8 cellular contexts compared by ENCODE assay signal in the genomic region with DNA sequence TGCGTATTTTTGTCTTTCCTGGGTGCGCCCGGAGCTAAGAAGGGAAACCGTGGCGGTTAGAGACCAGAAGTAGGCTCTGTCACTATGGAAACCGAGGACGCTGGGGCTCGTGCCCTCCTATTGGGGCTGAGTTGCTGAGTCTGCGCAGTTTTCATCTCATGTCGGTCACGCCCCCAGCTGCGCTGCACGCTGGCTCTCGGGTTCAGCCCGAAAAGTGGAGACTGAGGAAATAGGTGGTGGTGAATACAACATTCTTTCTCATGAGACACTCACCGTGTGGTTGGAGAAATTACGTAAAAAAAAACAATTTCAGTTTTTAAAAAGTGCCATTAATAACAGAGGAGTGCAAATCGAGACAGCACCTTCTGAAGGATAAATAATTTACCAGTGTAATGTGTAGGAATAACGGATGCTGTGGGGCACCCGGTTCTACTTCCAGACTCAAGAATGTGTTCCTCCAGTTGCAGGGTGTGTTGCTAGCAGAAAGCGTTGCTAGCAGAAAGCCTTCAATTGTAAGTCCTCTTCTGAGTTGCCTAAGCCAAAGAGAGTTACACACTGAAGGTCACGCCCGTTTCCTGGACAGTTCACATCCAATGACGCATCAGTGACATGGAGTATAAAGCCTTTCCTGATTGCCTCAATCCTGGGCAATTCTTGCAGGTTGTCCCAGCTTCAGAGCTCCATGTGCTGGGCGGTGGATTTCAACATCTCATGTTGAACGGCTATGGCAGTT. TPM values are rescaled to one million over a fixed set of nuclear protein-coding genes. Genes with fewer than 3 reads are reported as not detected.
DNase-seq lines count a peak whose midpoint lies in the region; ATAC-seq and TF ChIP-seq lines count a peak whose summit lies in the region.

No MANE protein-coding gene starts in this region.

- no peaks in the 10 kb centered on the region for H3K9me3 ChIP-seq in SK-N-MC (ENCODE audit: low read depth, low read length)
- H3K9me3 ChIP-seq in ovary, result no peaks in the 10 kb centered on the region
- H3K9me3 ChIP-seq in thymus (ENCODE audit: control insufficient read depth), result no peaks in the 10 kb centered on the region

- H3K4me1 ChIP-seq in ovary (ENCODE audit: insufficient read depth), result no peaks in the 10 kb centered on the region
- peaks cover 2% of the 10 kb centered on the region for H3K4me1 ChIP-seq in thymus (ENCODE audit: control insufficient read depth, insufficient read depth, low read length)

- H3K4me3 ChIP-seq in SK-N-MC (peak overlapping the region; percentile 81), ovary (peak overlapping the region; percentile 40), thymus (ENCODE audit: low read length) (peak overlapping the region; percentile 60)

- DNase-seq in GM04503 (ENCODE audit: low read depth) (peak; percentile 67), NCI-H1092 (lab: John Stamatoyannopoulos, UW) (peak; percentile 90), SK-N-MC (ENCODE audit: low read depth, low spot score) (peak; percentile 68), Right ventricle myocardium inferior (ENCODE audit: missing footprints) (peak; percentile 96), ovary (peak; percentile 85 to 91 (median 88))
- peak; percentile 85 for DNase-seq in activated naive CD4-positive, alpha-beta T cell treated with anti-CD3 and anti-CD28 coated beads, Interleukin-2, amount 50 U/mL, for 72 hours (ENCODE audit: low spot score in 2 of 2)

- peak; percentile 87 for ATAC-seq in HG02623 (IDR thresholded peaks at IDR 0.05; ENCODE audit: unreplicated experiment)
- peak; percentile 99 to 100 for ATAC-seq in activated naive CD4-positive, alpha-beta T cell treated with anti-CD3 and anti-CD28 coated beads, Interleukin-2, amount 50 U/mL, for 72 hours
- peak; percentile 98 for ATAC-seq in Right ventricle myocardium inferior

- 3 to 7% (median 4%) methylated on average over 26 of the region's 26 CpGs for WGBS in ovary, 3 donors
- 6% methylated on average over 26 of the region's 26 CpGs for WGBS in thymus

- H3K27me3 ChIP-seq in ovary, result no peaks in the 10 kb centered on the region
- no peaks in the 10 kb centered on the region for H3K27me3 ChIP-seq in thymus (ENCODE audit: control insufficient read depth, insufficient read depth)

- intact Hi-C loops in Right ventricle myocardium inferior (cut with DNase I), result no loop called here
- intact Hi-C loops in ovary (cut with DNase I), result no loop called here

- no peak overlapping the region for H3K27ac ChIP-seq in SK-N-MC
- no peak overlapping the region for H3K27ac ChIP-seq in ovary
- H3K27ac ChIP-seq in thymus (ENCODE audit: low read depth), result peak overlapping the region; percentile 36

- TF ChIP-seq EP300 in ovary (IDR thresholded peaks at IDR 0.05), result no peak

- no peaks in the 10 kb centered on the region for H3K36me3 Mint-ChIP-seq in activated naive CD4-positive, alpha-beta T cell treated with anti-CD3 and anti-CD28 coated beads, Interleukin-2, amount 50 U/mL, for 72 hours

- H3K9ac ChIP-seq in SK-N-MC (ENCODE audit: insufficient read length), result peak overlapping the region; percentile 32

- peak overlapping the region; percentile 77 for H3K27ac Mint-ChIP-seq in activated naive CD4-positive, alpha-beta T cell treated with anti-CD3 and anti-CD28 coated beads, Interleukin-2, amount 50 U/mL, for 72 hours

- no peak for TF ChIP-seq CTCF in ovary (IDR thresholded peaks at IDR 0.05)

- TF ChIP-seq POLR2A in ovary (IDR thresholded peaks at IDR 0.05), result no peak

- no peaks in the 10 kb centered on the region for H3K9me3 Mint-ChIP-seq in activated naive CD4-positive, alpha-beta T cell treated with anti-CD3 and anti-CD28 coated beads, Interleukin-2, amount 50 U/mL, for 72 hours

- H3K36me3 ChIP-seq in SK-N-MC (ENCODE audit: insufficient read depth, low read length) (no peaks in the 10 kb centered on the region), ovary (no peaks in the 10 kb centered on the region), thymus (ENCODE audit: control insufficient read depth, insufficient read depth) (no peaks in the 10 kb centered on the region)

RNA-seq across cellular contexts. Expression of gene CXXC1, which starts 20.4 kb away (rescaled TPM):
- total RNA-seq in activated naive CD4-positive, alpha-beta T cell treated with anti-CD3 and anti-CD28 coated beads, Interleukin-2, amount 50 U/mL, for 72 hours, result 100 to 1,000 TPM in 1 of 2 donors, 10 to 100 TPM in 1; 88.9 to 177 TPM
- total RNA-seq in Right ventricle myocardium inferior, result 32.8 TPM
- total RNA-seq in ovary, result 10 to 100 TPM; 39.1 to 77.9 (median 70.7) TPM
- 10 to 100 TPM; 52.0 to 67.8 TPM for polyA plus RNA-seq in ovary
- polyA plus RNA-seq in thymus, result 113 TPM

RNA-seq across cellular contexts. Expression of gene MBD1, which starts 26.6 kb away (rescaled TPM):
- total RNA-seq in activated naive CD4-positive, alpha-beta T cell treated with anti-CD3 and anti-CD28 coated beads, Interleukin-2, amount 50 U/mL, for 72 hours, result 100 to 1,000 TPM in 1 of 2 donors, 10 to 100 TPM in 1; 79.7 to 123 TPM
- total RNA-seq in Right ventricle myocardium inferior (49.4 TPM), ovary (10 to 100 TPM; 47.7 to 78.5 (median 61.7) TPM)
- polyA plus RNA-seq in ovary (10 to 100 TPM; 30.1 to 37.8 TPM), thymus (48.9 TPM)

RNA-seq across cellular contexts. Expression of gene CFAP53, which starts 41.6 kb away (rescaled TPM):
- total RNA-seq in activated naive CD4-positive, alpha-beta T cell treated with anti-CD3 and anti-CD28 coated beads, Interleukin-2, amount 50 U/mL, for 72 hours, result 1 to 10 TPM in 1 of 2 donors, under 1 TPM in 1; 0.82 to 2.2 TPM
- total RNA-seq in Right ventricle myocardium inferior (not detected), ovary (1 to 10 TPM in 1 of 7 donors, under 1 TPM in 6; 0.40 to 9.9 (median 0.61) TPM)
- polyA plus RNA-seq in ovary (1 to 10 TPM in 1 of 2 donors, under 1 TPM in 1; 0.41 to 1.2 TPM), thymus (2.1 TPM)
